9 cellular contexts compared by ENCODE assay signal in the genomic region with DNA sequence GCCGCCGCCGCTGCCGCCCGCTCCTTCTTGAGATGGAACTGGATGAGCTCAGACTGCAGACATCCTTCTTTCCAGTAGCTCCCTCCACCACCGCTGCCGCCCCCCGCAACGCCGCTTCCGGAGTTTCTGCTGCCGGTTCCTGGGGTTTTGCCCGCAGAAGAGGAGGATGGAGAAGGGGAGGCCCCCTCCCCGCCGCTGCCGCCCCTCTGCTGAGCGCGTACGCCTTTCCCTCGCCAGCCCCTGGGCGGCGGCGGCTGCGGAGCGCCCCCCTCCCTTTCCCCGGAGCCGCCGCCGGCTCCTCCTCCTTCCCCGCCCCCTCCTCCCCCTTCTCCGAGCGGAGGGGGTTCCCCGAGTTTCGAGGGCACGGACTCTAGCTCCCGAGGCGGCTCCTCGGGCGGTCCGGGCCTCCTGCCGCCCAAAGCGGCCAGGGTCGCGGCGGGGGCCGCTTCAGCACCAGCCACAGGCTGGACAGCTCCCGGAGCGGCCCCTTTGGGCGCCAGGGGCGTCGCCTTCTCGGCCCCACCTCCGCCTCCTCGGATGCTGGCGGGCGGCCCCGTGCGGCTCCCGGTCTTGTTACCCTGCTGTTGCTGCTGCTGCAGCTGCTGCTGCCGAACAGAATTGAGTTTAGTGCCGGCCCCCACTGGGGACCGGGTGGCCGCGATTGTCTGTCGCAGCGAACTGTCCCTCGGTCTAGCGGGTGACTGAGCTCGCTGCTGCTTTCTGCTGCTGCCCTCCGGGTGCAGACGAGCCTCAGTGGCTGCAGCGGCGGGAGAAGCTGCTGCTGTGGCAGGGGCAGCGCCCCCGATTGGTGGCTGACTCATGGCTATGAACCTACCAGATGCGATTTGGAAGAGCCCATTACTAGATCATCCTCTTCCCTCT.
DNase-seq lines count a peak whose midpoint lies in the region; TF ChIP-seq lines count a peak whose summit lies in the region.
"Had no signal": no experiment of that assay in that cellular context is flagged by ENCODE, and none has a peak within 500 bp of the region (broad histone marks: within the 10 kb centered on the region; RNA-seq: fewer than 3 reads in every experiment).

No MANE protein-coding gene starts in this region.

- H3K27me3 Mint-ChIP-seq in nephron progenitor cell (ENCODE audit: low read depth, poor library complexity) = peaks cover 40% of the 10 kb centered on the region

- peak overlapping the region; percentile 74; the same call in 1 of the 2 replicates for H2AFZ ChIP-seq in OCI-LY3 (ENCODE audit: low read depth, low read length)

- H3K36me3 ChIP-seq in OCI-LY3 (replicated peaks; ENCODE audit: low read depth, low read length) (no peaks in the 10 kb centered on the region), subcutaneous abdominal adipose tissue (ENCODE audit: control insufficient read depth in 5 of 5, insufficient read depth in 5 of 5, low read length in 5 of 5) (no peaks in the 10 kb centered on the region)

- peak overlapping the region; percentile 98 for H3K4me2 ChIP-seq in OCI-LY3 (ENCODE audit: low read length)

- H3K9me3 Mint-ChIP-seq in nephron progenitor cell = no peaks in the 10 kb centered on the region

- H3K4me1 Mint-ChIP-seq in nephron progenitor cell = peaks cover 54% of the 10 kb centered on the region

- no peaks in the 10 kb centered on the region for H4K20me1 ChIP-seq in OCI-LY3 (ENCODE audit: insufficient read depth, low read length)

- peak; percentile 53 for DNase-seq in COR-L47 (lab: John Stamatoyannopoulos, UW)
- peak; percentile 84 for DNase-seq in GM20000 (ENCODE audit: low spot score)
- peak in 1 of 2 experiments; percentile 9 for DNase-seq in HL-60 (ENCODE audit: low read depth in 1 of 2, low spot score in 1 of 2)
- DNase-seq in activated T-helper 1 cell treated with anti-CD3 and anti-CD28 coated beads, Interleukin-2, amount 50 U/mL, for 16 hours (ENCODE audit: low read depth in 1 of 2, low spot score in 1 of 2) = peak; percentile 49 to 55
- peak; percentile 64 for DNase-seq in fibroblast of pulmonary artery (ENCODE audit: low read depth)
- DNase-seq in nephron progenitor cell = peak; percentile 89

- H3K4me3 Mint-ChIP-seq in nephron progenitor cell = peak overlapping the region; percentile 85

- H3K9me3 ChIP-seq in OCI-LY3 (ENCODE audit: insufficient read depth, low read length) = no peaks in the 10 kb centered on the region
- H3K9me3 ChIP-seq in subcutaneous abdominal adipose tissue (ENCODE audit: control insufficient read depth in 5 of 5, low read length in 5 of 5) = no peaks in the 10 kb centered on the region

- no peaks in the 10 kb centered on the region for H3K79me2 ChIP-seq in OCI-LY3 (ENCODE audit: low read length)

- H3K4me3 ChIP-seq in HL-60 (replicated peaks; ENCODE audit: insufficient read depth, low read length) (peak overlapping the region; percentile 54), OCI-LY3 (ENCODE audit: low read length) (peak overlapping the region; percentile 96), fibroblast of pulmonary artery (replicated peaks; ENCODE audit: low read depth, low read length) (peak overlapping the region; percentile 69), subcutaneous abdominal adipose tissue (ENCODE audit: low read depth in 1 of 5, low read length in 5 of 5) (peak overlapping the region; percentile 45 to 76 (median 68))

- H3K36me3 Mint-ChIP-seq in nephron progenitor cell (ENCODE audit: low read depth) = no peaks in the 10 kb centered on the region

- TF ChIP-seq CTCF in GM20000 (IDR thresholded peaks at IDR 0.05; ENCODE audit: extremely low read depth, missing control alignments) (no peak), HL-60 (IDR thresholded peaks at IDR 0.05; ENCODE audit: insufficient read depth, low read length) (no peak), OCI-LY3 (IDR thresholded peaks at IDR 0.05; ENCODE audit: low read depth, low read length) (no peak), fibroblast of pulmonary artery (IDR thresholded peaks at IDR 0.05; ENCODE audit: low read length, missing control alignments) (no peak), nephron progenitor cell (IDR thresholded peaks at IDR 0.05) (no peak)

- no peak overlapping the region for H3K27ac ChIP-seq in HL-60 (replicated peaks)
- no peak overlapping the region for H3K27ac ChIP-seq in OCI-LY3 (ENCODE audit: low read length)
- H3K27ac ChIP-seq in subcutaneous abdominal adipose tissue (ENCODE audit: low read depth, low read length) = no peak overlapping the region
- H3K27ac ChIP-seq: epithelial cell of prostate had no signal

- no peak overlapping the region for H3K27ac Mint-ChIP-seq in nephron progenitor cell

- H3K9ac ChIP-seq in OCI-LY3 (ENCODE audit: low read length) = peak overlapping the region; percentile 44; the same call in 1 of the 2 replicates
- peak overlapping the region in 1 of 5 donors; percentile 41 for H3K9ac ChIP-seq in subcutaneous abdominal adipose tissue (ENCODE audit: low read length in 5 of 5)

- peaks cover 46% of the 10 kb centered on the region for H3K27me3 ChIP-seq in HL-60 (ENCODE audit: insufficient read depth, poor library complexity, severe bottlenecking)
- no peaks in the 10 kb centered on the region for H3K27me3 ChIP-seq in OCI-LY3 (ENCODE audit: low read depth, low read length)
- H3K27me3 ChIP-seq in subcutaneous abdominal adipose tissue (ENCODE audit: control insufficient read depth in 5 of 5, insufficient read depth in 4 of 5, low read length in 5 of 5) = peaks cover 10 to 44% (median 29%) of the 10 kb centered on the region in 5 donors

- 0 out of 2 replicates have a peak, but pooled peaks cover 4% of the 10 kb centered on the region for H3K4me1 ChIP-seq in OCI-LY3 (ENCODE audit: low read length)
- peaks cover 0 to 33% (median 27%) of the 10 kb centered on the region in 5 donors for H3K4me1 ChIP-seq in subcutaneous abdominal adipose tissue (ENCODE audit: control insufficient read depth in 5 of 5, insufficient read depth in 5 of 5, low read length in 5 of 5)
